ENCODE assay signal across 9 cellular contexts in genomic region chr16:5025171-5025632, GRCh38. TPM values are rescaled to one million over a fixed set of nuclear protein-coding genes. Genes with fewer than 3 reads are reported as not detected.
DNase-seq lines count a peak whose midpoint lies in the region; ATAC-seq, FAIRE-seq and TF ChIP-seq lines count a peak whose summit lies in the region.
"Had no signal": no experiment of that assay in that cellular context is flagged by ENCODE, and none has a peak within 500 bp of the region (broad histone marks: within the 10 kb centered on the region; RNA-seq: fewer than 3 reads in every experiment).

No MANE protein-coding gene starts in this region.

- ATAC-seq in A549 = peak; percentile 64 to 86; a peak in 5 of 6 replicates
- peak; percentile 96 for ATAC-seq in GM23338
- peak; percentile 63 for ATAC-seq in PC-3
- ATAC-seq in heart left ventricle = peak in 3 of 4 donors; percentile 39 to 64 (median 58)
- ATAC-seq in GM18498 (IDR thresholded peaks at IDR 0.05; ENCODE audit: unreplicated experiment) = no peak

- no peak overlapping the region for H3K4me3 Mint-ChIP-seq in GM23338

- H3K4me1 Mint-ChIP-seq in GM23338 = peaks cover 8% of the 10 kb centered on the region; the same call in 1 of the 3 replicates

- CTCF ChIA-PET in A549 (lab: Yijun Ruan, JAX) (interaction anchor here (0.7 to 3.1 kb wide), 10 partner anchors 9 to 235 kb away, joined by 3 to 12 read pairs (median 4); partner anchors contain the start of gene NAGPA), PC-3 (lab: Charles Lee) (interaction anchor here (0.5 kb wide), 1 partner anchor 9 kb away, joined by 4 read pairs; no protein-coding TSS in a partner anchor)

- no peaks in the 10 kb centered on the region for H3K27me3 Mint-ChIP-seq in GM23338 (ENCODE audit: insufficient read depth, low read depth, poor library complexity)

- POLR2A ChIA-PET in A549 (lab: Yijun Ruan, JAX) (no interaction called here), PC-3 (lab: Charles Lee; ENCODE audit: unreplicated experiment) (no interaction called here)

- no peak overlapping the region for H3K27ac Mint-ChIP-seq in GM23338

- H3K9me3 ChIP-seq in A549 (no peaks in the 10 kb centered on the region), PC-3 (ENCODE audit: low read length) (no peaks in the 10 kb centered on the region), heart left ventricle (no peaks in the 10 kb centered on the region)

- H3K9me3 Mint-ChIP-seq in GM23338 = no peaks in the 10 kb centered on the region

- BruUV-seq in PC-3 (replicated peaks; lab: Mats Ljungman, UMichigan) = no TSS peak

- peak in 1 of 2 experiments; percentile 31; a peak in 2 of 5 replicates for TF ChIP-seq RAD21 in A549 (conservative IDR thresholded peaks at IDR 0.05 in 1 of 2, IDR thresholded peaks at IDR 0.05 in 1 of 2)

- H3K4me3 ChIP-seq in A549 (no peak overlapping the region), GM23338 (no peak overlapping the region), PC-3 (ENCODE audit: low read length) (no peak overlapping the region), heart left ventricle (no peak overlapping the region)

- WGBS in A549 (ENCODE audit: missing lambda C conversion rate) = 36% methylated on average over 16 of the region's 17 CpGs
- WGBS in heart left ventricle, 4 donors = 32 to 50% (median 39%) methylated on average over 2 to 17 of the region's 17 CpGs

- H3K9me2 ChIP-seq in GM23338 (ENCODE audit: insufficient read depth) (no peaks in the 10 kb centered on the region), PC-3 (replicated peaks; ENCODE audit: low read length) (no peaks in the 10 kb centered on the region)

- DNase-seq in A549 (ENCODE audit: low read depth in 1 of 2, low spot score in 1 of 2) (peak; percentile 46 to 49), GM23338 (ENCODE audit: low spot score) (peak; percentile 92), PC-3 (no peak), heart left ventricle (peak in 2 of 5 donors; percentile 31 to 61), HPDE6-E6E7 (ENCODE audit: extremely low spot score) (no peak), GM19240 (ENCODE audit: insufficient read length, low spot score) (no peak)
- DNase-seq in activated CD4-positive, alpha-beta T cell treated with anti-CD3 and anti-CD28 coated beads, Interleukin-2, amount 50 U/mL, for 1 hour = no peak

- H3K36me3 Mint-ChIP-seq in GM23338 (ENCODE audit: low read depth) = no peaks in the 10 kb centered on the region

- H3K36me3 ChIP-seq in GM23338 (ENCODE audit: insufficient read depth) (no peaks in the 10 kb centered on the region), PC-3 (ENCODE audit: low read depth, low read length) (no peaks in the 10 kb centered on the region), heart left ventricle (peaks cover 0 to 25% (median 8%) of the 10 kb centered on the region in 9 donors)

- H2AFZ ChIP-seq in GM23338 = no peak overlapping the region
- H2AFZ ChIP-seq in PC-3 (ENCODE audit: low read length) = no peak overlapping the region

- H3K4me1 ChIP-seq in A549 = peaks cover 4% of the 10 kb centered on the region; the same call in 1 of the 3 replicates
- H3K4me1 ChIP-seq in GM23338 (ENCODE audit: insufficient read depth) = no peaks in the 10 kb centered on the region
- H3K4me1 ChIP-seq in PC-3 (ENCODE audit: insufficient read depth, low read length) = peaks cover 9% of the 10 kb centered on the region
- H3K4me1 ChIP-seq in heart left ventricle = peaks cover 0 to 9% (median 0%) of the 10 kb centered on the region in 12 donors

- H3K27ac ChIP-seq in A549 = no peak overlapping the region
- no peak overlapping the region for H3K27ac ChIP-seq in GM23338 (ENCODE audit: low read depth)
- H3K27ac ChIP-seq in PC-3 (ENCODE audit: low read length) = no peak overlapping the region
- no peak overlapping the region for H3K27ac ChIP-seq in heart left ventricle

- H3K27me3 ChIP-seq in GM23338 (ENCODE audit: insufficient read depth) = no peaks in the 10 kb centered on the region
- H3K27me3 ChIP-seq in PC-3 (ENCODE audit: low read length) = no peaks in the 10 kb centered on the region
- H3K27me3 ChIP-seq in heart left ventricle = no peaks in the 10 kb centered on the region

- intact Hi-C loops in PC-3 (cut with micrococcal nuclease) = no loop called here
- intact Hi-C loops in heart left ventricle (cut with DNase I) = loop anchor here in 3 of 10 donors (5.0 to 10.0 kb wide), 4 partner anchors 60 to 160 kb away; partner anchors contain the start of gene SEC14L5 (in 2 of the 3)

- no peak for TF ChIP-seq EP300 in A549 (IDR thresholded peaks at IDR 0.05)

- H3K79me2 ChIP-seq in GM23338 (replicated peaks; ENCODE audit: insufficient read depth) (no peaks in the 10 kb centered on the region), PC-3 (ENCODE audit: low read length) (no peaks in the 10 kb centered on the region)

- no peak for TF ChIP-seq POLR2A in A549 (IDR thresholded peaks at IDR 0.05; ENCODE audit: low read length)
- TF ChIP-seq POLR2A in heart left ventricle (IDR thresholded peaks at IDR 0.05) = no peak

- no peak overlapping the region for H3K9ac ChIP-seq in PC-3 (ENCODE audit: low read length)

- H3K4me2 ChIP-seq in A549 (no peak overlapping the region), GM23338 (0 out of 2 replicates have a peak overlapping the region, but pooled peaks have one; percentile 26), PC-3 (ENCODE audit: low read length) (no peak overlapping the region)

- TF ChIP-seq CTCF in A549 (IDR thresholded peaks at IDR 0.05) = peak; percentile 19; the same call in 1 of the 3 replicates
- peak; percentile 61 to 80 for TF ChIP-seq CTCF in GM23338 (conservative IDR thresholded peaks at IDR 0.05; ENCODE audit: low read depth in 2 of 2)
- TF ChIP-seq CTCF in PC-3 (conservative IDR thresholded peaks at IDR 0.05; ENCODE audit: low read depth, low read length) = peak; percentile 28; the same call in 1 of the 2 replicates
- peak in 9 of 12 donors; percentile 7 to 56 (median 25) for TF ChIP-seq CTCF in heart left ventricle (IDR thresholded peaks at IDR 0.05)

- FAIRE-seq in A549 (lab: Jason Lieb, UNC) = no peak
- FAIRE-seq: G401.6 had no signal

- H4K20me1 ChIP-seq in GM23338 (replicated peaks; ENCODE audit: insufficient read depth) = no peaks in the 10 kb centered on the region
- H4K20me1 ChIP-seq in PC-3 (ENCODE audit: low read length) = no peaks in the 10 kb centered on the region

- H3F3A ChIP-seq in GM23338 (replicated peaks; ENCODE audit: low read depth) (no peaks in the 10 kb centered on the region), PC-3 (ENCODE audit: low read length, unreplicated experiment) (no peaks in the 10 kb centered on the region)

TF ChIP-seq in A549, 52 proteins besides CTCF, POLR2A, EP300 and RAD21 (continues in another document):
- TF ChIP-seq CEBPB (IDR thresholded peaks at IDR 0.05) (no peak), NR3C1 (IDR thresholded peaks at IDR 0.05) (no peak), HES2 (IDR thresholded peaks at IDR 0.05) (no peak), HEYL (CRISPR knock-in tag; IDR thresholded peaks at IDR 0.05) (no peak), BHLHE40 (IDR thresholded peaks at IDR 0.05; ENCODE audit: low read depth, low read length) (no peak)

TF ChIP-seq in GM23338, 12 proteins besides CTCF, POLR2A, EP300 and RAD21 (continues in another document):
- no peak for TF ChIP-seq EZH2phosphoT487 (IDR thresholded peaks at IDR 0.05; ENCODE audit: unreplicated experiment)
- TF ChIP-seq ZNF114 (CRISPR knock-in tag; IDR thresholded peaks at IDR 0.05) = no peak

RNA-seq across cellular contexts. Expression of gene NAGPA, which starts 8.5 kb away (rescaled TPM):
- polyA plus RNA-seq in A549 (2011; rRNA removed) = 6.5 and 6.7 TPM in 2 replicates
- 14.6 and 17.8 TPM in 2 replicates for polyA plus RNA-seq in A549 (2012; cell fraction: cytosol; rRNA removed)
- polyA plus RNA-seq in A549 (2012; cell fraction: nucleus; rRNA removed) = 44.4 and 60.0 TPM in 2 replicates
- polyA plus RNA-seq in A549 (2017; fragmentation: RNase III; extraction: RNeasy Plus Mini Kit Qiagen cat#74134 plus additional on column Dnase treatment) = 12.6 to 17.3 TPM (median 16.5 TPM) in 3 replicates
- polyA minus RNA-seq in A549 (2011; rRNA and poly(A)+ RNA removed) = 6.8 and 8.2 TPM in 2 replicates
- 13.1 and 20.7 TPM in 2 replicates for total RNA-seq in GM23338 (2014; rRNA removed; shearing (Covaris generic))
- polyA plus RNA-seq in GM23338 (2016; fragmentation: Nextera tagmentation; extraction: Ambion mirVana) = 6.3 and 7.5 TPM in 2 replicates
- total RNA-seq in PC-3 (2014; rRNA removed) = 26.2 and 42.9 TPM in 2 replicates
- 10 to 100 TPM in 3 of 9 donors, 1 to 10 TPM in 6; 3.8 to 14.6 (median 8.9) TPM for total RNA-seq in heart left ventricle
- 1 to 10 TPM; 6.4 to 6.5 TPM for polyA plus RNA-seq in heart left ventricle

RNA-seq across cellular contexts. Expression of gene C16orf89, which starts 40.6 kb away (rescaled TPM):
- not detected in 2 replicates for polyA plus RNA-seq in A549 (2011; rRNA removed)
- not detected in 2 replicates for polyA plus RNA-seq in A549 (2012; cell fraction: cytosol; rRNA removed)
- not detected in 2 replicates for polyA plus RNA-seq in A549 (2012; cell fraction: nucleus; rRNA removed)
- polyA plus RNA-seq in A549 (2017; fragmentation: RNase III; extraction: RNeasy Plus Mini Kit Qiagen cat#74134 plus additional on column Dnase treatment) = not detected in 3 replicates
- not detected in 2 replicates for polyA minus RNA-seq in A549 (2011; rRNA and poly(A)+ RNA removed)
- 2.8 and 4.2 TPM in 2 replicates for total RNA-seq in GM23338 (2014; rRNA removed; shearing (Covaris generic))
- 4.4 and 6.5 TPM in 2 replicates for polyA plus RNA-seq in GM23338 (2016; fragmentation: Nextera tagmentation; extraction: Ambion mirVana)
- total RNA-seq in PC-3 (2014; rRNA removed) = not detected in 2 replicates
- 10 to 100 TPM in 4 of 9 donors, 1 to 10 TPM in 5; 1.5 to 38.4 (median 6.9) TPM for total RNA-seq in heart left ventricle
- 1 to 10 TPM in 1 of 2 donors, under 1 TPM in 1; 0.26 to 4.2 TPM for polyA plus RNA-seq in heart left ventricle

RNA-seq across cellular contexts. Expression of gene ALG1, which starts 46.4 kb away (rescaled TPM):
- polyA plus RNA-seq in A549 (2011; rRNA removed) (30.9 and 35.5 TPM in 2 replicates), A549 (2017; fragmentation: RNase III; extraction: RNeasy Plus Mini Kit Qiagen cat#74134 plus additional on column Dnase treatment) (29.6 to 33.4 TPM (median 31.7 TPM) in 3 replicates), GM23338 (2016; fragmentation: Nextera tagmentation; extraction: Ambion mirVana) (19.2 and 20.2 TPM in 2 replicates), heart left ventricle (10 to 100 TPM in 1 of 2 donors, 1 to 10 TPM in 1; 6.0 to 15.3 TPM)
- 31.7 and 37.9 TPM in 2 replicates for polyA plus RNA-seq in A549 (2012; cell fraction: cytosol; rRNA removed)
- 58.0 and 61.6 TPM in 2 replicates for polyA plus RNA-seq in A549 (2012; cell fraction: nucleus; rRNA removed)
- 46.8 and 55.7 TPM in 2 replicates for polyA minus RNA-seq in A549 (2011; rRNA and poly(A)+ RNA removed)
- total RNA-seq in GM23338 (2014; rRNA removed; shearing (Covaris generic)) = 30.0 and 36.4 TPM in 2 replicates
- total RNA-seq in PC-3 (2014; rRNA removed) (22.9 and 29.7 TPM in 2 replicates), heart left ventricle (10 to 100 TPM in 3 of 9 donors, 1 to 10 TPM in 6; 6.5 to 17.1 (median 9.7) TPM)

Comparison
In these comparisons a context has a peak if more than half of its experiments do, and no peak if none do; other contexts are left out.
1. DNase-seq: peak in A549 (2 of 2) and GM23338 (single experiment); none in PC-3 (single experiment), HPDE6-E6E7 (single experiment), GM19240 (single experiment) and activated CD4-positive, alpha-beta T cell treated with anti-CD3 and anti-CD28 coated beads, Interleukin-2, amount 50 U/mL, for 1 hour (single experiment).
2. CTCF ChIP-seq: peak in every context shown above with its lines; median percentile 70 in GM23338; 28 in PC-3; 25 in heart left ventricle; 19 in A549.